ENCODE assay signal across 10 cellular contexts in the genomic region with DNA sequence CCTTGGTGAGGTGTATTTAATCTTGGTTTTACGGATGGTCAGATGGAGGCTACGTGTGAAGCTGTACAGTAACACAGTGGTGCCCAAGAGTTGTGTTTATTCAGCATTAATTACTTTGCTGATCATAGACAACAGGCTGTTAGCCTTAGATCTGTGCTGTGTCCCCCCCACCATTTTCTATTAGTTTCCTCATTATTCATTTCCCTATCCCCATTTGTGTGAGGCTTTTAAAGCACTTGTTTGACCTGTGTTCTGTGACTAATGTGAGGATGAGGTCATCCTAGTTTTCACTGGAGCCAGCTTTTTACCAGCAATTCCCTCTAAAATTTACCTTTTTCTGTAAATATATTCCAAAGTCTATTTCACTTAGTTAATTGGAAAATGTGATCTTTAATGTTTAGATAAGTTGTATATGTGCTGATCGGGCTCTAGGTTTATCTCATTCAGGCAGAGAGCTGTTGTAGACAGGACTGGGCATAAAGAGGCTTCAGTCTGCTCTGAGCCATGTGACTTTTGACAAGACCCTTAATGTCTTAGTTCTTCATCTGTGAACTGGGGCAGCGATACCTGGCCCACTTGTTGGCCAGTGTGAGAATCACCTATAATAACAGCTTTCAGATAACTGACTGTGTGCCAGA. TPM values are rescaled to one million over a fixed set of nuclear protein-coding genes. Genes with fewer than 3 reads are reported as not detected.
A peak's percentile ranks its signal among the peaks of the same experiment; 100 is the strongest.
DNase-seq lines count a peak whose midpoint lies in the region; ATAC-seq, FAIRE-seq and TF ChIP-seq lines count a peak whose summit lies in the region.
"Had no signal": no experiment of that assay in that cellular context is flagged by ENCODE, and none has a peak within 500 bp of the region (broad histone marks: within the 10 kb centered on the region; RNA-seq: fewer than 3 reads in every experiment).

No MANE protein-coding gene starts in this region.

- ATAC-seq in stimulated activated naive CD8-positive, alpha-beta T cell treated with anti-CD3 and anti-CD28 coated beads, Interleukin-15, Interleukin-2, amounts not matched to agents 100 U/mL and 50 U/mL, for 24 hours, result no peak
- ATAC-seq in HG02840 (IDR thresholded peaks at IDR 0.05; ENCODE audit: low FRiP score, unreplicated experiment), result no peak

- peaks cover 27% of the 10 kb centered on the region for H3K36me3 ChIP-seq in brain microvascular endothelial cell (replicated peaks)

- peaks cover 73% of the 10 kb centered on the region for H3K4me1 Mint-ChIP-seq in stimulated activated naive CD8-positive, alpha-beta T cell treated with anti-CD3 and anti-CD28 coated beads, Interleukin-15, Interleukin-2, amounts not matched to agents 100 ng/mL and 50 ng/mL, for 24 hours (ENCODE audit: low read depth)
- H3K4me1 Mint-ChIP-seq in activated naive CD8-positive, alpha-beta T cell treated with anti-CD3 and anti-CD28 coated beads for 36 hours, result peaks cover 57% of the 10 kb centered on the region

- FAIRE-seq in islet of Langerhans (lab: Jason Lieb, UNC), result peak; percentile 99

- peaks cover 77% of the 10 kb centered on the region for H3K36me3 Mint-ChIP-seq in stimulated activated naive CD8-positive, alpha-beta T cell treated with anti-CD3 and anti-CD28 coated beads, Interleukin-15, Interleukin-2, amounts not matched to agents 100 ng/mL and 50 ng/mL, for 24 hours (ENCODE audit: low read depth)
- H3K36me3 Mint-ChIP-seq in activated naive CD8-positive, alpha-beta T cell treated with anti-CD3 and anti-CD28 coated beads for 36 hours, result peaks cover 57% of the 10 kb centered on the region

- H3K4me3 Mint-ChIP-seq in stimulated activated naive CD8-positive, alpha-beta T cell treated with anti-CD3 and anti-CD28 coated beads, Interleukin-15, Interleukin-2, amounts not matched to agents 100 ng/mL and 50 ng/mL, for 24 hours, result no peak overlapping the region
- no peak overlapping the region for H3K4me3 Mint-ChIP-seq in activated naive CD8-positive, alpha-beta T cell treated with anti-CD3 and anti-CD28 coated beads for 36 hours
- H3K4me3 Mint-ChIP-seq: B cell had no signal

- H3K27ac Mint-ChIP-seq in stimulated activated naive CD8-positive, alpha-beta T cell treated with anti-CD3 and anti-CD28 coated beads, Interleukin-15, Interleukin-2, amounts not matched to agents 100 ng/mL and 50 ng/mL, for 24 hours, result peak overlapping the region; percentile 62
- H3K27ac Mint-ChIP-seq in activated naive CD8-positive, alpha-beta T cell treated with anti-CD3 and anti-CD28 coated beads for 36 hours, result peak overlapping the region; percentile 43
- H3K27ac Mint-ChIP-seq: B cell had no signal

- no peak for DNase-seq in stimulated activated naive CD8-positive, alpha-beta T cell treated with anti-CD3 and anti-CD28 coated beads, Interleukin-15, Interleukin-2, amounts not matched to agents 100 U/mL and 50 U/mL, for 24 hours
- no peak for DNase-seq in activated naive CD8-positive, alpha-beta T cell treated with anti-CD3 and anti-CD28 coated beads for 36 hours
- DNase-seq in NOMO-1 treated with DMSO at 0.1 percent for 48 hours (lab: John Stamatoyannopoulos, UW; ENCODE audit: unreplicated experiment), result no peak
- no peak for DNase-seq in brain microvascular endothelial cell
- DNase-seq in NCI-H2227 (lab: John Stamatoyannopoulos, UW; ENCODE audit: unreplicated experiment), result no peak
- DNase-seq: stimulated activated naive CD4-positive, alpha-beta T cell treated with Interleukin-2 at 50 U/mL for 16 hours had no signal

- in situ Hi-C loops in brain microvascular endothelial cell (cut with HindIII; ENCODE audit: low pct_ligation_motif_present, low sequenced_read_pairs), result no loop called here

- no peaks in the 10 kb centered on the region for H3K27me3 ChIP-seq in brain microvascular endothelial cell (replicated peaks)

- H3K4me3 ChIP-seq in brain microvascular endothelial cell (ENCODE audit: low read depth, low read length), result no peak overlapping the region

- TF ChIP-seq CTCF in brain microvascular endothelial cell (IDR thresholded peaks at IDR 0.05; ENCODE audit: low read depth, low read length, missing control alignments), result no peak

- H3K27me3 Mint-ChIP-seq in stimulated activated naive CD8-positive, alpha-beta T cell treated with anti-CD3 and anti-CD28 coated beads, Interleukin-15, Interleukin-2, amounts not matched to agents 100 ng/mL and 50 ng/mL, for 24 hours, result no peaks in the 10 kb centered on the region
- no peaks in the 10 kb centered on the region for H3K27me3 Mint-ChIP-seq in activated naive CD8-positive, alpha-beta T cell treated with anti-CD3 and anti-CD28 coated beads for 36 hours
- H3K27me3 Mint-ChIP-seq: B cell had no signal

- no peaks in the 10 kb centered on the region for H3K9me3 Mint-ChIP-seq in stimulated activated naive CD8-positive, alpha-beta T cell treated with anti-CD3 and anti-CD28 coated beads, Interleukin-15, Interleukin-2, amounts not matched to agents 100 ng/mL and 50 ng/mL, for 24 hours
- H3K9me3 Mint-ChIP-seq in activated naive CD8-positive, alpha-beta T cell treated with anti-CD3 and anti-CD28 coated beads for 36 hours, result no peaks in the 10 kb centered on the region

- H3K27ac ChIP-seq in brain microvascular endothelial cell, result no peak overlapping the region

RNA-seq across cellular contexts. Expression of gene MAPRE1, which starts 8.4 kb away (rescaled TPM):
- 100 to 1,000 TPM; 154 to 156 TPM for total RNA-seq in activated naive CD8-positive, alpha-beta T cell treated with anti-CD3 and anti-CD28 coated beads for 36 hours

RNA-seq across cellular contexts. Expression of gene EFCAB8, which starts 30.6 kb away (rescaled TPM):
- under 1 TPM; 0.27 to 0.56 TPM for total RNA-seq in activated naive CD8-positive, alpha-beta T cell treated with anti-CD3 and anti-CD28 coated beads for 36 hours
